In the genomic region with DNA sequence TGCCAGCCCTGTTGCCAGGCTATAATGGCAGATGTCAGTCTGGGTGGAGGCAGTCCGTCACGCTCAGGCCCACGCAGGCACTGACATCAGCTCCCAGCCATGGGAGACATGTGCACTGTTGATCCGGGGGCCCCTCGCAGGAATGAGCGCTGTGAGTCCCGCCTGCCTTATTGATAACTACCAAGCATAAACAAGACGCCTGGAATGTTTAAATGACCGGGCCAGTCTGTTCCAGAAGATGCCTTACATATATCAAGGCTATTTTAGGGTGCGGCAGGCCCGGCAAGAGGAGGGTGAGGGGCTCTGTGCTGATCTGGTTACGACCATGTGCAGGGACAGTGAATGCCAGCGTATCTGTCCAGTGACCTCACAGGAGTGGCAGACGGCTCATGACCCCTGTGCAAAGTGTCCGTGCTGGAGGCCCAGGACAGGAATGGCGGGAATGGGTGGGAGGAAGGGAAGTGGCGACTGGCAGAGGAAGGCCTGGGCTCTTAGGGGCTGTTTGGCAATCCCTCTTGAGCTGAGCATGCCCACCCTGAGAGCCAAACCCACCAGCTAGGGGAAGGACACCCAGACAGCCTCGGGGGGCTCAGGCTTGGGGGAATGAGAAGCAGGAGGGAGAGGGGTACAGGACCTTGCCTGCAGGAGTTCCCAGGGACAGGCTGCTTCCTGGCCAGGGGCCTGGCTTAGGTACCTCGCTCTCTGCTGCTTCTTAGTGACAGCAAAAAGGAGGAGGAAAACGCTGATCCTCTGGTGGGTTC, we compare ENCODE assay signal across 24 cellular contexts. TPM values are rescaled to one million over a fixed set of nuclear protein-coding genes. Genes with fewer than 3 reads are reported as not detected.
DNase-seq lines count a peak whose midpoint lies in the region; ATAC-seq, FAIRE-seq and TF ChIP-seq lines count a peak whose summit lies in the region.
"Had no signal": no experiment of that assay in that cellular context is flagged by ENCODE, and none has a peak within 500 bp of the region (broad histone marks: within the 10 kb centered on the region; RNA-seq: fewer than 3 reads in every experiment).

No MANE protein-coding gene starts in this region.

- CTCF ChIA-PET in HepG2 (lab: Yijun Ruan, JAX; ENCODE audit: low intra/inter-chr PET ratio, low total read pairs) = no interaction called here

- peak overlapping the region in 1 of 5 experiments; percentile 33 for H3K4me3 Mint-ChIP-seq in brain
- H3K4me3 Mint-ChIP-seq: activated CD4-positive, alpha-beta memory T cell treated with anti-CD3 and anti-CD28 coated beads for 36 hours; central memory CD8-positive, alpha-beta T cell; H9; natural killer cell had no signal

- no peaks in the 10 kb centered on the region for H4K20me1 ChIP-seq in HepG2 (ENCODE audit: insufficient read depth, low read length)

- no peak for TF ChIP-seq RAD21 in HepG2 (CRISPR knock-in tag; IDR thresholded peaks at IDR 0.05)

- H3K36me3 ChIP-seq in HepG2 (replicated peaks in 1 of 2; ENCODE audit: control insufficient read depth in 1 of 2, insufficient read depth in 2 of 2, low read length in 2 of 2) = no peaks in the 10 kb centered on the region
- no peaks in the 10 kb centered on the region for H3K36me3 ChIP-seq in sigmoid colon
- no peaks in the 10 kb centered on the region for H3K36me3 ChIP-seq in aorta (ENCODE audit: control insufficient read depth in 1 of 2, insufficient read depth in 2 of 2, low read length in 1 of 2)

- no peak for ATAC-seq in HepG2
- ATAC-seq in HG03442 (IDR thresholded peaks at IDR 0.05; ENCODE audit: unreplicated experiment) = no peak
- ATAC-seq in aorta (ENCODE audit: low FRiP score) = no peak
- ATAC-seq in GM19467 (IDR thresholded peaks at IDR 0.05; ENCODE audit: unreplicated experiment) = no peak
- ATAC-seq: left colon, natural killer cell had no signal

- intact Hi-C loops in HepG2 (cut with micrococcal nuclease; ENCODE audit: unreplicated experiment) = no loop called here
- intact Hi-C loops in sigmoid colon (cut with DNase I) = no loop called here
- intact Hi-C loops in aorta (cut with DNase I) = no loop called here

- peaks cover 7 to 11% (median 8%) of the 10 kb centered on the region in 5 experiments for H3K9me3 Mint-ChIP-seq in brain
- H3K9me3 Mint-ChIP-seq: activated CD4-positive, alpha-beta memory T cell treated with anti-CD3 and anti-CD28 coated beads for 36 hours; central memory CD8-positive, alpha-beta T cell; natural killer cell had no signal

- peak overlapping the region in 3 of 5 experiments; percentile 90 to 94 (median 91) for H3K27ac Mint-ChIP-seq in brain
- H3K27ac Mint-ChIP-seq: activated CD4-positive, alpha-beta memory T cell treated with anti-CD3 and anti-CD28 coated beads for 36 hours; natural killer cell had no signal

- TF ChIP-seq CTCF in GM20000 (IDR thresholded peaks at IDR 0.05; ENCODE audit: extremely low read depth, missing control alignments) = no peak
- TF ChIP-seq CTCF in brain (conservative IDR thresholded peaks at IDR 0.05) = no peak
- TF ChIP-seq CTCF in HepG2 (CRISPR knock-in tag; IDR thresholded peaks at IDR 0.05) = no peak
- TF ChIP-seq CTCF in sigmoid colon (IDR thresholded peaks at IDR 0.05) = no peak

- peaks cover 11% of the 10 kb centered on the region for H3K27me3 Mint-ChIP-seq in brain

- peaks cover 6% of the 10 kb centered on the region for H3K9me3 ChIP-seq in HepG2 (ENCODE audit: low read length)
- peaks cover 0 to 3% (median 0%) of the 10 kb centered on the region in 4 donors for H3K9me3 ChIP-seq in sigmoid colon
- no peaks in the 10 kb centered on the region for H3K9me3 ChIP-seq in aorta (ENCODE audit: control insufficient read depth, low read length)

- 94% methylated on average over 16 of the region's 20 CpGs for WGBS in HepG2 (ENCODE audit: low lambda C conversion rate)
- WGBS in sigmoid colon, 2 donors = 57 to 69% methylated on average over 20 of the region's 20 CpGs
- WGBS in aorta, 2 donors = 45 to 49% methylated on average over 20 of the region's 20 CpGs

- BruUV-seq in HepG2 (replicated peaks; lab: Mats Ljungman, UMichigan) = no TSS peak

- no peak overlapping the region for H3K27ac ChIP-seq in HepG2 (ENCODE audit: extremely low read length, insufficient read depth, low read length)
- no peak overlapping the region for H3K27ac ChIP-seq in sigmoid colon
- no peak overlapping the region for H3K27ac ChIP-seq in aorta (ENCODE audit: low read depth in 1 of 2, low read length in 2 of 2)
- H3K27ac ChIP-seq: dorsolateral prefrontal cortex had no signal

- H3K27me3 ChIP-seq in HepG2 (ENCODE audit: control insufficient read depth in 1 of 2, insufficient read depth in 2 of 2, low read length in 2 of 2) (no peaks in the 10 kb centered on the region), sigmoid colon (peaks cover 0 to 2% (median 0%) of the 10 kb centered on the region in 3 donors), aorta (ENCODE audit: control insufficient read depth in 1 of 2, insufficient read depth in 2 of 2, low read length in 1 of 2) (no peaks in the 10 kb centered on the region)

- DNase-seq in GM20000 (ENCODE audit: low spot score) (peak; percentile 13), HepG2 (ENCODE audit: low spot score) (no peak), sigmoid colon (peak; percentile 43), aorta (no peak)
- DNase-seq in stimulated activated CD4-positive, alpha-beta T cell treated with anti-CD3 and anti-CD28 coated beads, Interleukin-1b, Interleukin-23, amount 100 ng/mL, for 48 hours = no peak
- DNase-seq: activated CD4-positive, alpha-beta memory T cell treated with anti-CD3 and anti-CD28 coated beads for 36 hours; activated naive CD4-positive, alpha-beta T cell treated with Interleukin-2 at 50 U/mL for 16 hours; anterior cingulate cortex; COR-L47; DMS79; GF-D8; H9; natural killer cell; NCI-H510A treated with DMSO at 0.1 percent for 48 hours; SHP77; substantia nigra had no signal

- FAIRE-seq in HepG2 (lab: Jason Lieb, UNC) = no peak
- FAIRE-seq: HTR-8/SVneo had no signal

- no peaks in the 10 kb centered on the region for H3K36me3 Mint-ChIP-seq in brain
- H3K36me3 Mint-ChIP-seq: activated CD4-positive, alpha-beta memory T cell treated with anti-CD3 and anti-CD28 coated beads for 36 hours; natural killer cell had no signal

- peaks cover 20% of the 10 kb centered on the region for H3K4me1 ChIP-seq in HepG2 (ENCODE audit: insufficient read depth, low read length)
- no peaks in the 10 kb centered on the region for H3K4me1 ChIP-seq in sigmoid colon
- H3K4me1 ChIP-seq in aorta (ENCODE audit: control insufficient read depth in 1 of 2, insufficient read depth in 2 of 2, low read length in 2 of 2) = no peaks in the 10 kb centered on the region

- H3K4me3 ChIP-seq in HepG2 (replicated peaks in 1 of 3; ENCODE audit: insufficient read depth in 1 of 3, low read depth in 2 of 3, low read length in 3 of 3) (no peak overlapping the region), sigmoid colon (no peak overlapping the region), aorta (ENCODE audit: low read length in 2 of 2) (no peak overlapping the region)
- H3K4me3 ChIP-seq: dorsolateral prefrontal cortex had no signal

- H3K4me1 Mint-ChIP-seq in brain = peaks cover 47% of the 10 kb centered on the region
- H3K4me1 Mint-ChIP-seq: central memory CD8-positive, alpha-beta T cell; H9; natural killer cell had no signal

- no peaks in the 10 kb centered on the region for H3K79me2 ChIP-seq in HepG2 (ENCODE audit: insufficient read depth, low read length)

- H3K9ac ChIP-seq in HepG2 (ENCODE audit: insufficient read depth, low read depth, low read length) = no peak overlapping the region

- POLR2A ChIA-PET in HepG2 (lab: Yijun Ruan, JAX) = no interaction called here

- H3K4me2 ChIP-seq in HepG2 (ENCODE audit: low read depth, low read length) = no peak overlapping the region

- in situ Hi-C loops in HepG2 (cut with HindIII; ENCODE audit: extremely low pct_ligation_motif_present, low pct_unique_long_range_greater_than_20kb) = no loop called here

- TF ChIP-seq EP300 in HepG2 (IDR thresholded peaks at IDR 0.05; ENCODE audit: low read depth in 2 of 2, low read length in 2 of 2) (no peak), HepG2 (CRISPR knock-in tag; IDR thresholded peaks at IDR 0.05; ENCODE audit: borderline replicate concordance) (no peak), sigmoid colon (IDR thresholded peaks at IDR 0.05) (no peak)

- no peak overlapping the region for H2AFZ ChIP-seq in HepG2 (ENCODE audit: low read length)

- TF ChIP-seq POLR2A in HepG2 (IDR thresholded peaks at IDR 0.05; ENCODE audit: insufficient read depth in 1 of 2, low read depth in 2 of 2, low read length in 2 of 2) = no peak
- no peak for TF ChIP-seq POLR2A in sigmoid colon (IDR thresholded peaks at IDR 0.05)

RNA-seq across cellular contexts. Expression of gene DLK1, which starts 49.3 kb away (rescaled TPM):
- polyA plus RNA-seq in brain (ENCODE audit: insufficient read depth, low read depth, low replicate concordance) = 233 TPM
- total RNA-seq in HepG2 (2016; rRNA removed; fragmentation: Illumina TruSeq; extraction: Trizol) = 48.2 and 95.5 TPM in 2 replicates
- total RNA-seq in HepG2 (2016; cell fraction: cytosol; rRNA removed; fragmentation: Illumina TruSeq; extraction: Trizol; ENCODE audit: low read depth) = 20.1 and 21.5 TPM in 2 replicates
- 42.8 and 103 TPM in 2 replicates for total RNA-seq in HepG2 (2016; cell fraction: insoluble cytoplasmic fraction; rRNA removed; fragmentation: Illumina TruSeq; extraction: Trizol)
- 36.0 and 50.6 TPM in 2 replicates for total RNA-seq in HepG2 (2016; cell fraction: membrane; rRNA removed; fragmentation: Illumina TruSeq; extraction: Trizol)
- 89.0 and 105 TPM in 2 replicates for total RNA-seq in HepG2 (2016; cell fraction: nucleus; rRNA removed; fragmentation: Illumina TruSeq; extraction: Trizol)
- 312 and 395 TPM in 2 replicates for polyA plus RNA-seq in HepG2 (2011; rRNA removed)
- 265 and 361 TPM in 2 replicates for polyA plus RNA-seq in HepG2 (2011; cell fraction: cytosol; rRNA removed)
- polyA plus RNA-seq in HepG2 (2011; cell fraction: nucleus; rRNA removed) = 341 and 399 TPM in 2 replicates
- 757 and 768 TPM in 2 replicates for polyA plus RNA-seq in HepG2 (2012)
- 47.2 and 71.3 TPM in 2 replicates for polyA plus RNA-seq in HepG2 (2016; cell fraction: cytosol; fragmentation: Illumina TruSeq; extraction: Trizol; ENCODE audit: low read depth)
- polyA plus RNA-seq in HepG2 (2016; cell fraction: insoluble cytoplasmic fraction; fragmentation: Illumina TruSeq; extraction: Trizol; ENCODE audit: low read depth) = 105 and 121 TPM in 2 replicates
- polyA plus RNA-seq in HepG2 (2016; cell fraction: membrane; fragmentation: Illumina TruSeq; extraction: Trizol; ENCODE audit: low read depth) = 59.9 and 79.2 TPM in 2 replicates
- polyA plus RNA-seq in HepG2 (2016; cell fraction: nucleus; fragmentation: Illumina TruSeq; extraction: Trizol; ENCODE audit: insufficient read depth, low read depth) = 324 and 361 TPM in 2 replicates
- polyA minus RNA-seq in HepG2 (2011; rRNA and poly(A)+ RNA removed; ENCODE audit: low replicate concordance) = 0.49 and 99.7 TPM in 2 replicates
- polyA minus RNA-seq in HepG2 (2011; cell fraction: cytosol; rRNA and poly(A)+ RNA removed) = 86.7 and 119 TPM in 2 replicates
- 18.8 and 31.0 TPM in 2 replicates for polyA minus RNA-seq in HepG2 (2011; cell fraction: nucleus; rRNA and poly(A)+ RNA removed)
- total RNA-seq in sigmoid colon = under 1 TPM in 1 of 4 donors, not detected in 3; 0.36 TPM
- polyA plus RNA-seq in sigmoid colon = 1 to 10 TPM in 1 of 3 donors, under 1 TPM in 1, not detected in 1; 0.46 to 1.2 TPM
- total RNA-seq in aorta = not detected
- polyA plus RNA-seq in aorta = under 1 TPM in 1 of 2 donors, not detected in 1; 0.13 TPM
- total RNA-seq: activated CD4-positive, alpha-beta memory T cell treated with anti-CD3 and anti-CD28 coated beads for 36 hours; left colon; natural killer cell had no signal
- polyA plus RNA-seq: BJ had no signal

RNA-seq across cellular contexts. Expression of gene MEG3, which starts 49.9 kb away (rescaled TPM):
- polyA plus RNA-seq in brain (ENCODE audit: insufficient read depth, low read depth, low replicate concordance) (33.5 TPM), HepG2 (2011; rRNA removed) (0.07 and 0.17 TPM in 2 replicates), sigmoid colon (10 to 100 TPM in 1 of 3 donors, 1 to 10 TPM in 2; 3.5 to 18.0 (median 7.8) TPM), aorta (100 to 1,000 TPM in 1 of 2 donors, 10 to 100 TPM in 1; 21.4 to 454 TPM)
- total RNA-seq in HepG2 (2016; rRNA removed; fragmentation: Illumina TruSeq; extraction: Trizol) (not detected in 2 replicates), sigmoid colon (100 to 1,000 TPM in 1 of 4 donors, 10 to 100 TPM in 3; 28.0 to 168 (median 36.6) TPM), aorta (100 to 1,000 TPM in 1 of 2 donors, 10 to 100 TPM in 1; 51.2 to 246 TPM)
- not detected in 2 replicates for total RNA-seq in HepG2 (2016; cell fraction: cytosol; rRNA removed; fragmentation: Illumina TruSeq; extraction: Trizol; ENCODE audit: low read depth)
- not detected in 2 replicates for total RNA-seq in HepG2 (2016; cell fraction: insoluble cytoplasmic fraction; rRNA removed; fragmentation: Illumina TruSeq; extraction: Trizol)
- not detected in 2 replicates for total RNA-seq in HepG2 (2016; cell fraction: membrane; rRNA removed; fragmentation: Illumina TruSeq; extraction: Trizol)
- total RNA-seq in HepG2 (2016; cell fraction: nucleus; rRNA removed; fragmentation: Illumina TruSeq; extraction: Trizol) = 0.38 TPM in 1 of 2 replicates, not detected in the other
- polyA plus RNA-seq in HepG2 (2011; cell fraction: cytosol; rRNA removed) = 0.03 TPM in 1 of 2 replicates, not detected in the other
- 0.59 and 0.62 TPM in 2 replicates for polyA plus RNA-seq in HepG2 (2011; cell fraction: nucleus; rRNA removed)
- 0.12 TPM in 1 of 2 replicates, not detected in the other for polyA plus RNA-seq in HepG2 (2012)
- polyA plus RNA-seq in HepG2 (2016; cell fraction: cytosol; fragmentation: Illumina TruSeq; extraction: Trizol; ENCODE audit: low read depth) = not detected in 2 replicates
- not detected in 2 replicates for polyA plus RNA-seq in HepG2 (2016; cell fraction: insoluble cytoplasmic fraction; fragmentation: Illumina TruSeq; extraction: Trizol; ENCODE audit: low read depth)
- not detected in 2 replicates for polyA plus RNA-seq in HepG2 (2016; cell fraction: membrane; fragmentation: Illumina TruSeq; extraction: Trizol; ENCODE audit: low read depth)
- 0.15 TPM in 1 of 2 replicates, not detected in the other for polyA plus RNA-seq in HepG2 (2016; cell fraction: nucleus; fragmentation: Illumina TruSeq; extraction: Trizol; ENCODE audit: insufficient read depth, low read depth)
- polyA minus RNA-seq in HepG2 (2011; rRNA and poly(A)+ RNA removed; ENCODE audit: low replicate concordance) = 0.08 TPM in 1 of 2 replicates, not detected in the other
- polyA minus RNA-seq in HepG2 (2011; cell fraction: cytosol; rRNA and poly(A)+ RNA removed) = not detected in 2 replicates
- polyA minus RNA-seq in HepG2 (2011; cell fraction: nucleus; rRNA and poly(A)+ RNA removed) = 0.12 and 0.26 TPM in 2 replicates
- total RNA-seq: activated CD4-positive, alpha-beta memory T cell treated with anti-CD3 and anti-CD28 coated beads for 36 hours had no signal

Comparison
In these comparisons a context has a peak if more than half of its experiments do, and no peak if none do; other contexts are left out.
1. DNase-seq: peak in GM20000 (single experiment) and sigmoid colon (single experiment); none in HepG2 (single experiment), stimulated activated CD4-positive, alpha-beta T cell treated with anti-CD3 and anti-CD28 coated beads, Interleukin-1b, Interleukin-23, amount 100 ng/mL, for 48 hours (single experiment) and aorta (0 of 2).
2. RNA of gene DLK1, which starts 49.3 kb away (polyA plus RNA-seq): 47.2 to 768 TPM in HepG2 and 233 TPM in brain (single experiment); 0.46 to 1.2 TPM in sigmoid colon and 0.13 TPM in aorta; every median in the first group is over 10 times any median in the second.